ENCODE assay signal across 20 cellular contexts in the genomic region with DNA sequence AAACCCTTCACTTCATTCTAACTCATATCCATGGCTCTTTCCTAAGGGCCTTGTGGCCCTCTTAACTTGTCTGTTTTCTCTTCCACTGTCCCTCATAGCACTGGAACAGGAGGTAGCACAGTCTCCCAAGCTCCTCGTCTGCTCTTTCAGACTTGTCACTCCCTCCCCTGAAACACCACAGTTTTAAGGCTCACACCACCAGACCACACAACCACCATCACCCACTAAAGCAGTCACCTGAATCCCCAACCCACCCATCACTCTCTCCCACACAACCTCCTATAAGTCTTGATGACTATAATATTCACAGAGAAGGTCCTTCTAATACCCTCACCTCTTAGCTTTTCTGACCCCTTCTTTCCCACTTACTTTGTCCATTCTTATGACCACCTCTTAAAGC. TPM values are rescaled to one million over a fixed set of nuclear protein-coding genes. Genes with fewer than 3 reads are reported as not detected.
DNase-seq lines count a peak whose midpoint lies in the region; ATAC-seq and TF ChIP-seq lines count a peak whose summit lies in the region.
"Had no signal": no experiment of that assay in that cellular context is flagged by ENCODE, and none has a peak within 500 bp of the region (broad histone marks: within the 10 kb centered on the region; RNA-seq: fewer than 3 reads in every experiment).

No MANE protein-coding gene starts in this region.

- H3K36me3 ChIP-seq in transverse colon = peaks cover 0 to 77% (median 38%) of the 10 kb centered on the region in 4 donors

- POLR2A ChIA-PET in activated CD8-positive, alpha-beta T cell treated with anti-CD3 and anti-CD28 coated beads for 36 hours (lab: Charles Lee) = interaction anchor here (1.4 kb wide), 2 partner anchors 11 to 16 kb away, joined by 3 to 4 read pairs; no protein-coding TSS in a partner anchor
- POLR2A ChIA-PET in activated CD8-positive, alpha-beta T cell treated with anti-CD3 and anti-CD28 coated beads, Interleukin-2, amount 10 ng/mL, durations not matched to agents 7 days and 5 days (lab: Charles Lee) = no interaction called here

- WGBS in transverse colon (ENCODE audit: low coverage in 1 of 2), 2 donors = 80% methylated on average over 1 of the region's 1 CpG; no CpG with 5 or more reads in 1 of the 2 donors

- no peaks in the 10 kb centered on the region for H3K9me3 Mint-ChIP-seq in activated CD8-positive, alpha-beta T cell treated with anti-CD3 and anti-CD28 coated beads for 36 hours
- H3K9me3 Mint-ChIP-seq in activated CD8-positive, alpha-beta T cell treated with anti-CD3 and anti-CD28 coated beads, Interleukin-2, amount 10 ng/mL, durations not matched to agents 7 days and 5 days (ENCODE audit: insufficient read depth) = no peaks in the 10 kb centered on the region
- no peaks in the 10 kb centered on the region for H3K9me3 Mint-ChIP-seq in stimulated activated effector memory CD8-positive, alpha-beta T cell treated with anti-CD3 and anti-CD28 coated beads, Interleukin-12 subunit alpha, Interleukin-12 subunit beta, amount 100 ng/mL, for 72 hours
- H3K9me3 Mint-ChIP-seq in stimulated activated naive CD8-positive, alpha-beta T cell treated with anti-CD3 and anti-CD28 coated beads, Interleukin-15, amount 100 ng/mL, for 72 hours = no peaks in the 10 kb centered on the region
- H3K9me3 Mint-ChIP-seq: CD4-positive, alpha-beta T cell; CD8-positive, alpha-beta T cell had no signal

- no peaks in the 10 kb centered on the region for H3K4me1 ChIP-seq in transverse colon
- H3K4me1 ChIP-seq: A549, Caco-2 had no signal

- H3K36me3 Mint-ChIP-seq in activated CD8-positive, alpha-beta T cell treated with anti-CD3 and anti-CD28 coated beads for 36 hours (ENCODE audit: low read depth) = peaks cover 26% of the 10 kb centered on the region
- peaks cover 35% of the 10 kb centered on the region for H3K36me3 Mint-ChIP-seq in activated CD8-positive, alpha-beta T cell treated with anti-CD3 and anti-CD28 coated beads, Interleukin-2, amount 10 ng/mL, durations not matched to agents 7 days and 5 days (ENCODE audit: low read depth)
- no peaks in the 10 kb centered on the region for H3K36me3 Mint-ChIP-seq in stimulated activated effector memory CD8-positive, alpha-beta T cell treated with anti-CD3 and anti-CD28 coated beads, Interleukin-12 subunit alpha, Interleukin-12 subunit beta, amount 100 ng/mL, for 72 hours

- TF ChIP-seq CTCF in activated CD8-positive, alpha-beta T cell treated with anti-CD3 and anti-CD28 coated beads for 36 hours (IDR thresholded peaks at IDR 0.05) = no peak
- no peak for TF ChIP-seq CTCF in transverse colon (IDR thresholded peaks at IDR 0.05)

- H3K27me3 ChIP-seq in transverse colon = no peaks in the 10 kb centered on the region
- H3K27me3 ChIP-seq: BLaER1 treated with 17β-estradiol and CSF1 and Interleukin-3, amounts not matched to agents 10 nM and 100 nM had no signal

- DNase-seq in activated CD8-positive, alpha-beta T cell treated with anti-CD3 and anti-CD28 coated beads for 36 hours = no peak
- DNase-seq in activated CD8-positive, alpha-beta T cell treated with anti-CD3 and anti-CD28 coated beads, Interleukin-2, amount 10 ng/mL, durations not matched to agents 7 days and 5 days = no peak
- DNase-seq in stimulated activated effector memory CD8-positive, alpha-beta T cell treated with anti-CD3 and anti-CD28 coated beads, Interleukin-12 subunit alpha, Interleukin-12 subunit beta, amount 100 ng/mL, for 72 hours (ENCODE audit: low spot score in 2 of 2) = no peak
- peak in 1 of 2 donors; percentile 20 for DNase-seq in stimulated activated naive CD8-positive, alpha-beta T cell treated with anti-CD3 and anti-CD28 coated beads, Interleukin-15, amount 100 ng/mL, for 72 hours
- DNase-seq in transverse colon = no peak
- DNase-seq: AML-193; Caco-2; Calu3; CD4-positive, alpha-beta T cell; CD8-positive, alpha-beta T cell; DMS79 treated with DMSO at 0.1 percent for 48 hours; GF-D8 had no signal

- H3K4me3 ChIP-seq in transverse colon = no peak overlapping the region
- H3K4me3 ChIP-seq: A549; BLaER1 treated with 17β-estradiol and CSF1 and Interleukin-3, amounts not matched to agents 10 nM and 100 nM had no signal

- H3K4me1 Mint-ChIP-seq in activated CD8-positive, alpha-beta T cell treated with anti-CD3 and anti-CD28 coated beads for 36 hours (ENCODE audit: low read depth) = no peaks in the 10 kb centered on the region
- H3K4me1 Mint-ChIP-seq in activated CD8-positive, alpha-beta T cell treated with anti-CD3 and anti-CD28 coated beads, Interleukin-2, amount 10 ng/mL, durations not matched to agents 7 days and 5 days (ENCODE audit: low read depth) = no peaks in the 10 kb centered on the region
- H3K4me1 Mint-ChIP-seq in stimulated activated effector memory CD8-positive, alpha-beta T cell treated with anti-CD3 and anti-CD28 coated beads, Interleukin-12 subunit alpha, Interleukin-12 subunit beta, amount 100 ng/mL, for 72 hours = peaks cover 11% of the 10 kb centered on the region
- H3K4me1 Mint-ChIP-seq in stimulated activated naive CD8-positive, alpha-beta T cell treated with anti-CD3 and anti-CD28 coated beads, Interleukin-15, amount 100 ng/mL, for 72 hours = no peaks in the 10 kb centered on the region
- H3K4me1 Mint-ChIP-seq: B cell had no signal

- TF ChIP-seq POLR2A in transverse colon (IDR thresholded peaks at IDR 0.05) = no peak

- intact Hi-C loops in activated CD8-positive, alpha-beta T cell treated with anti-CD3 and anti-CD28 coated beads for 36 hours (cut with micrococcal nuclease) = no loop called here
- intact Hi-C loops in transverse colon (cut with DNase I; ENCODE audit: low total_unique reads) = no loop called here

- no peak overlapping the region for H3K4me3 Mint-ChIP-seq in activated CD8-positive, alpha-beta T cell treated with anti-CD3 and anti-CD28 coated beads for 36 hours
- no peak overlapping the region for H3K4me3 Mint-ChIP-seq in activated CD8-positive, alpha-beta T cell treated with anti-CD3 and anti-CD28 coated beads, Interleukin-2, amount 10 ng/mL, durations not matched to agents 7 days and 5 days
- no peak overlapping the region for H3K4me3 Mint-ChIP-seq in stimulated activated effector memory CD8-positive, alpha-beta T cell treated with anti-CD3 and anti-CD28 coated beads, Interleukin-12 subunit alpha, Interleukin-12 subunit beta, amount 100 ng/mL, for 72 hours
- H3K4me3 Mint-ChIP-seq in stimulated activated naive CD8-positive, alpha-beta T cell treated with anti-CD3 and anti-CD28 coated beads, Interleukin-15, amount 100 ng/mL, for 72 hours = no peak overlapping the region
- H3K4me3 Mint-ChIP-seq: B cell; CD4-positive, alpha-beta T cell; CD8-positive, alpha-beta T cell had no signal

- no peaks in the 10 kb centered on the region for H3K9me3 ChIP-seq in transverse colon
- H3K9me3 ChIP-seq: A549; BLaER1 treated with 17β-estradiol and CSF1 and Interleukin-3, amounts not matched to agents 10 nM and 100 nM; Caco-2 had no signal

- CTCF ChIA-PET in activated CD8-positive, alpha-beta T cell treated with anti-CD3 and anti-CD28 coated beads for 36 hours (lab: Charles Lee) = no interaction called here
- CTCF ChIA-PET in activated CD8-positive, alpha-beta T cell treated with anti-CD3 and anti-CD28 coated beads, Interleukin-2, amount 10 ng/mL, durations not matched to agents 7 days and 5 days (lab: Charles Lee) = interaction anchor here (1.4 kb wide), 1 partner anchor 21 kb away, joined by 3 read pairs; no protein-coding TSS in a partner anchor

- TF ChIP-seq EP300 in transverse colon (IDR thresholded peaks at IDR 0.05; ENCODE audit: low read depth) = no peak

- H3K27ac ChIP-seq in transverse colon = no peak overlapping the region
- H3K27ac ChIP-seq: 22Rv1; A549; BLaER1 treated with 17β-estradiol and CSF1 and Interleukin-3, amounts not matched to agents 10 nM and 100 nM; C4-2B had no signal

- H3K27me3 Mint-ChIP-seq in activated CD8-positive, alpha-beta T cell treated with anti-CD3 and anti-CD28 coated beads for 36 hours = no peaks in the 10 kb centered on the region
- H3K27me3 Mint-ChIP-seq in activated CD8-positive, alpha-beta T cell treated with anti-CD3 and anti-CD28 coated beads, Interleukin-2, amount 10 ng/mL, durations not matched to agents 7 days and 5 days (ENCODE audit: low read depth) = no peaks in the 10 kb centered on the region
- H3K27me3 Mint-ChIP-seq in stimulated activated naive CD8-positive, alpha-beta T cell treated with anti-CD3 and anti-CD28 coated beads, Interleukin-15, amount 100 ng/mL, for 72 hours = no peaks in the 10 kb centered on the region
- H3K27me3 Mint-ChIP-seq: B cell; CD4-positive, alpha-beta T cell had no signal

- in situ Hi-C loops in transverse colon (cut with MboI; ENCODE audit: low pct_ligation_motif_present in 1 of 4, low pct_unique_long_range_greater_than_20kb in 1 of 4, low sequenced_read_pairs in 3 of 4) = no loop called here

- H3K27ac Mint-ChIP-seq in activated CD8-positive, alpha-beta T cell treated with anti-CD3 and anti-CD28 coated beads for 36 hours = no peak overlapping the region
- no peak overlapping the region for H3K27ac Mint-ChIP-seq in activated CD8-positive, alpha-beta T cell treated with anti-CD3 and anti-CD28 coated beads, Interleukin-2, amount 10 ng/mL, durations not matched to agents 7 days and 5 days
- H3K27ac Mint-ChIP-seq in stimulated activated effector memory CD8-positive, alpha-beta T cell treated with anti-CD3 and anti-CD28 coated beads, Interleukin-12 subunit alpha, Interleukin-12 subunit beta, amount 100 ng/mL, for 72 hours = no peak overlapping the region
- no peak overlapping the region for H3K27ac Mint-ChIP-seq in stimulated activated naive CD8-positive, alpha-beta T cell treated with anti-CD3 and anti-CD28 coated beads, Interleukin-15, amount 100 ng/mL, for 72 hours
- H3K27ac Mint-ChIP-seq: B cell; CD4-positive, alpha-beta T cell; CD8-positive, alpha-beta T cell had no signal

- peak; percentile 28 for ATAC-seq in activated CD8-positive, alpha-beta T cell treated with anti-CD3 and anti-CD28 coated beads for 36 hours
- ATAC-seq in activated CD8-positive, alpha-beta T cell treated with anti-CD3 and anti-CD28 coated beads, Interleukin-2, amount 10 ng/mL, durations not matched to agents 7 days and 5 days = no peak
- peak; percentile 38 for ATAC-seq in stimulated activated effector memory CD8-positive, alpha-beta T cell treated with anti-CD3 and anti-CD28 coated beads, Interleukin-12 subunit alpha, Interleukin-12 subunit beta, amount 100 ng/mL, for 72 hours
- peak; percentile 52 for ATAC-seq in stimulated activated naive CD8-positive, alpha-beta T cell treated with anti-CD3 and anti-CD28 coated beads, Interleukin-15, amount 100 ng/mL, for 72 hours
- no peak for ATAC-seq in GM19351 (IDR thresholded peaks at IDR 0.05; ENCODE audit: unreplicated experiment)
- ATAC-seq in GM18858 (IDR thresholded peaks at IDR 0.05; ENCODE audit: unreplicated experiment) = no peak
- ATAC-seq: A549; CD8-positive, alpha-beta T cell had no signal

RNA-seq across cellular contexts. Expression of a gene that starts 11.1 kb away (rescaled TPM):
- total RNA-seq in activated CD8-positive, alpha-beta T cell treated with anti-CD3 and anti-CD28 coated beads for 36 hours = 10 to 100 TPM; 23.3 to 25.8 TPM
- 1 to 10 TPM; 2.2 to 3.3 TPM for total RNA-seq in activated CD8-positive, alpha-beta T cell treated with anti-CD3 and anti-CD28 coated beads, Interleukin-2, amount 10 ng/mL, durations not matched to agents 7 days and 5 days
- 1 to 10 TPM in 1 of 4 donors, under 1 TPM in 2, not detected in 1; 0.16 to 2.2 (median 0.41) TPM for total RNA-seq in transverse colon
- total RNA-seq: A172 had no signal

RNA-seq across cellular contexts. Expression of a gene that starts 26.7 kb away (rescaled TPM):
- 100 to 1,000 TPM; 269 to 270 TPM for total RNA-seq in activated CD8-positive, alpha-beta T cell treated with anti-CD3 and anti-CD28 coated beads for 36 hours
- total RNA-seq in activated CD8-positive, alpha-beta T cell treated with anti-CD3 and anti-CD28 coated beads, Interleukin-2, amount 10 ng/mL, durations not matched to agents 7 days and 5 days = 100 to 1,000 TPM; 202 to 214 TPM
- 100 to 1,000 TPM; 105 to 127 (median 123) TPM for total RNA-seq in transverse colon

RNA-seq across cellular contexts. Expression of a gene that starts 26.8 kb away (rescaled TPM):
- total RNA-seq in activated CD8-positive, alpha-beta T cell treated with anti-CD3 and anti-CD28 coated beads for 36 hours = 10 to 100 TPM; 79.1 to 86.3 TPM
- total RNA-seq in activated CD8-positive, alpha-beta T cell treated with anti-CD3 and anti-CD28 coated beads, Interleukin-2, amount 10 ng/mL, durations not matched to agents 7 days and 5 days = 10 to 100 TPM; 24.1 to 26.4 TPM
- 100 to 1,000 TPM in 1 of 4 donors, 10 to 100 TPM in 3; 32.9 to 103 (median 40.4) TPM for total RNA-seq in transverse colon

RNA-seq across cellular contexts. Expression of a gene that starts 55.5 kb away (rescaled TPM):
- total RNA-seq in activated CD8-positive, alpha-beta T cell treated with anti-CD3 and anti-CD28 coated beads for 36 hours = 10 to 100 TPM; 32.4 to 33.5 TPM
- total RNA-seq in activated CD8-positive, alpha-beta T cell treated with anti-CD3 and anti-CD28 coated beads, Interleukin-2, amount 10 ng/mL, durations not matched to agents 7 days and 5 days = 10 to 100 TPM; 53.2 to 55.6 TPM
- 100 to 1,000 TPM in 2 of 4 donors, 10 to 100 TPM in 2; 68.1 to 157 (median 93.6) TPM for total RNA-seq in transverse colon

RNA-seq across cellular contexts. Expression of a gene that starts 56.0 kb away (rescaled TPM):
- 10 to 100 TPM; 38.6 to 47.0 TPM for total RNA-seq in activated CD8-positive, alpha-beta T cell treated with anti-CD3 and anti-CD28 coated beads for 36 hours
- total RNA-seq in activated CD8-positive, alpha-beta T cell treated with anti-CD3 and anti-CD28 coated beads, Interleukin-2, amount 10 ng/mL, durations not matched to agents 7 days and 5 days = 10 to 100 TPM; 57.4 to 57.5 TPM
- total RNA-seq in transverse colon = 10 to 100 TPM; 27.9 to 51.6 (median 35.6) TPM

Comparison
In these comparisons a context has a peak if more than half of its experiments do, and no peak if none do; other contexts are left out.
1. ATAC-seq: peak in activated CD8-positive, alpha-beta T cell treated with anti-CD3 and anti-CD28 coated beads for 36 hours (single experiment), stimulated activated effector memory CD8-positive, alpha-beta T cell treated with anti-CD3 and anti-CD28 coated beads, Interleukin-12 subunit alpha, Interleukin-12 subunit beta, amount 100 ng/mL, for 72 hours (single experiment) and stimulated activated naive CD8-positive, alpha-beta T cell treated with anti-CD3 and anti-CD28 coated beads, Interleukin-15, amount 100 ng/mL, for 72 hours (single experiment); none in activated CD8-positive, alpha-beta T cell treated with anti-CD3 and anti-CD28 coated beads, Interleukin-2, amount 10 ng/mL, durations not matched to agents 7 days and 5 days (single experiment), GM19351 (single experiment) and GM18858 (single experiment).
2. RNA of a gene that starts 11.1 kb away (total RNA-seq): 23.3 to 25.8 TPM in activated CD8-positive, alpha-beta T cell treated with anti-CD3 and anti-CD28 coated beads for 36 hours; 2.2 to 3.3 TPM in activated CD8-positive, alpha-beta T cell treated with anti-CD3 and anti-CD28 coated beads, Interleukin-2, amount 10 ng/mL, durations not matched to agents 7 days and 5 days and 0.16 to 2.2 TPM in transverse colon; every median in the first group is over 4 times any median in the second.